ENCODE assay signal across 8 cellular contexts in genomic region chr19:15332311-15332996, GRCh38. TPM values are rescaled to one million over a fixed set of nuclear protein-coding genes. Genes with fewer than 3 reads are reported as not detected.
DNase-seq lines count a peak whose midpoint lies in the region; ATAC-seq lines count a peak whose summit lies in the region.

BRD4 (minus strand) TSS chr19:15332539; CDS start chr19:15273099, 59,440 bp downstream.

- DNase-seq in NCI-H2081 (lab: John Stamatoyannopoulos, UW) (peak; percentile 38 to 58), NCI-H2081 treated with DMSO at 0.1 percent for 48 hours (lab: John Stamatoyannopoulos, UW) (no peak), NCI-H82 (lab: John Stamatoyannopoulos, UW) (peak; percentile 84), mesenteric fat pad (ENCODE audit: low spot score) (peak; percentile 94)
- peak; percentile 45 to 51 for DNase-seq in activated CD8-positive, alpha-beta memory T cell treated with anti-CD3 and anti-CD28 coated beads for 4 hours (ENCODE audit: low read depth in 2 of 2)
- peak; percentile 66 for DNase-seq in stimulated activated CD8-positive, alpha-beta memory T cell treated with anti-CD3 and anti-CD28 coated beads, Interleukin-15, amount 100 ng/mL, for 24 hours (ENCODE audit: low read depth)

- peak within 1 kb of the TSS; percentile 55 for H3K9ac ChIP-seq in endocrine pancreas (ENCODE audit: control insufficient read depth, insufficient read depth, low read length)

- no peaks in the 10 kb centered on the region for H3K36me3 ChIP-seq in endocrine pancreas (ENCODE audit: control insufficient read depth, insufficient read depth, low read length)

- peak within 1 kb of the TSS; percentile 82 for H3K4me3 ChIP-seq in endocrine pancreas (ENCODE audit: control insufficient read depth, insufficient read depth, low read length)

- no peaks in the 10 kb centered on the region for H3K9me3 ChIP-seq in endocrine pancreas (ENCODE audit: control insufficient read depth, low read length)

- no peaks in the 10 kb centered on the region for H3K4me1 ChIP-seq in endocrine pancreas (ENCODE audit: control insufficient read depth, insufficient read depth, low read length)

- ATAC-seq in HG02981 (IDR thresholded peaks at IDR 0.05; ENCODE audit: unreplicated experiment) = peak; percentile 42

- H3K27me3 ChIP-seq in endocrine pancreas (ENCODE audit: control insufficient read depth, insufficient read depth, low read length) = no peaks in the 10 kb centered on the region

RNA-seq across cellular contexts. Expression of gene BRD4, which starts in this region (rescaled TPM):
- 96.3 TPM for total RNA-seq in mesenteric fat pad
